In the genomic region with DNA sequence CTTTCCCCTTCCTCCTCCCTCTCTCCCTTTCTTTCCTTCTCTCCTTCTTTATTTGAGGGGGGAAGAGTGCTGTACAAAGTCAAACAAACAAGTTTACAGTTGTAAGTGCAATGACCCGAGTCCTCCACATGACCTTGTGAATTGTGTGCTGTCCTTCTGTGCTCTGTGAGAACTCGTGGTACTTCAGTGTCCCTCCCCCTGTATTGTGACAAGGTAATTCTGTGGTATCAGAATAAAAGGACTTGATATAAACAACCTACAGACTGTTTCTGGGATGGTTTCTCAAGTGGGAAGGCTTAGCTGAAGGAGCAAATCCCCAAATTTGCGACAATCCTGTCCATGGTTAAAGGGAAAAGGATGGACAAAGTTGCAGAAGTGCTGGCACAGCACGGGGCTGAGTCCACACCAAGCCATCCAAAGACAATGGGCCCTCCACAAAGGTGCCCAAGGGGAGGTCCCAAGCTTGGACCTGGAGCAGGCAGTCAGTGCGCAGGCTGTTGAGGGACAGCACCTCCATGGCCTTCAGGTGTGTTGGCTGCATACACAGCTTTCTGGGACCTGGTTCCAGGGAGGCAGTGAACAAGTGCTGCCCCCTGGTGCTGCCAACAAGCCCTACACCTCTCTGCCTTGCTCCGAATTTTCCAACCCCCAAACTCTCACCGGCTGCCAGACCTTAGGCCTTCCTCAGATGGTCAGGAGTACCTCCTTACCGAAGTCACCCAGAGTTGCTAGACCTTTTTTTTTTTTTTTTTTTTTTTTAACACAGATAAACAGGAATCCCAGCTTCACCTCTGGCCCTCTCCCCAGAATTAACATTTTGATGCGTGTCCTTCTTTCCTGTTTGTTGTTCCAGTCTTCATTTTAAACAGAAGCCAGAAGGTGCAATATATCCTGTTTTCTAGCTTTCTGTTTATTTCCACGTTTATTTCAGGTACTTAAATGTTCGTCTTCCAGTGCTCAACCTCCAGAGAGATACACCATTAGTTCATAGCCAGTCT, we compare ENCODE assay signal across 8 cellular contexts. TPM values are rescaled to one million over a fixed set of nuclear protein-coding genes. Genes with fewer than 3 reads are reported as not detected.
DNase-seq lines count a peak whose midpoint lies in the region; ATAC-seq and TF ChIP-seq lines count a peak whose summit lies in the region.

No MANE protein-coding gene starts in this region.

- H3K27me3 Mint-ChIP-seq in Caco-2 (ENCODE audit: insufficient read depth, unreplicated experiment), result no peaks in the 10 kb centered on the region

- H3K4me3 ChIP-seq in Caco-2 (ENCODE audit: low read depth, low read length) (no peak overlapping the region), MM.1S (ENCODE audit: low read length) (no peak overlapping the region)

- CTCF ChIA-PET in Caco-2 (lab: Charles Lee), result interaction anchor here (0.6 to 1.7 kb wide), 11 partner anchors 15 to 365 kb away, joined by 3 to 73 read pairs (median 7); partner anchors contain the start of genes BSN, INKA1 and USP4

- peaks cover 23% of the 10 kb centered on the region for H3K4me1 ChIP-seq in Caco-2
- 0 out of 2 replicates have a peak, but pooled peaks cover 3% of the 10 kb centered on the region for H3K4me1 ChIP-seq in MM.1S (ENCODE audit: low read length)

- POLR2A ChIA-PET in Caco-2 (lab: Charles Lee), result interaction anchor here (0.5 to 1.2 kb wide), 2 partner anchors 132 to 331 kb away, joined by 3 to 10 read pairs; no protein-coding TSS in a partner anchor

- H3K9me3 ChIP-seq in Caco-2 (no peaks in the 10 kb centered on the region), MM.1S (replicated peaks; ENCODE audit: insufficient read depth, low read length) (no peaks in the 10 kb centered on the region)

- H3F3A ChIP-seq in MM.1S (ENCODE audit: insufficient read depth, low read length), result 0 out of 2 replicates have a peak, but pooled peaks cover 10% of the 10 kb centered on the region

- ATAC-seq in HG02870 (IDR thresholded peaks at IDR 0.05; ENCODE audit: unreplicated experiment), result no peak

- H4K20me1 ChIP-seq in MM.1S (ENCODE audit: insufficient read depth, low read length), result no peaks in the 10 kb centered on the region

- no peaks in the 10 kb centered on the region for H3K9me2 ChIP-seq in MM.1S (replicated peaks; ENCODE audit: insufficient read depth, low read length)

- H3K36me3 ChIP-seq in Caco-2 (ENCODE audit: control insufficient read depth, insufficient read depth, low read length) (peaks cover 3% of the 10 kb centered on the region), MM.1S (replicated peaks; ENCODE audit: insufficient read depth, low read length) (no peaks in the 10 kb centered on the region)

- no peak overlapping the region for H3K9ac ChIP-seq in MM.1S (ENCODE audit: low read length)

- H3K27me3 ChIP-seq in Caco-2 (replicated peaks; ENCODE audit: control insufficient read depth, insufficient read depth, low read length) (no peaks in the 10 kb centered on the region), MM.1S (replicated peaks; ENCODE audit: insufficient read depth, low read length) (0 out of 2 replicates have a peak, but pooled peaks cover 3% of the 10 kb centered on the region)

- TF ChIP-seq CTCF in Caco-2 (IDR thresholded peaks at IDR 0.05; ENCODE audit: insufficient read depth in 1 of 2, low read depth in 1 of 2, low read length in 1 of 2, severe bottlenecking in 1 of 2, unreplicated experiment in 1 of 2) (peak; percentile 74 to 89), MM.1S (IDR thresholded peaks at IDR 0.05; ENCODE audit: low read length) (peak; percentile 83)

- DNase-seq in Caco-2 (peak; percentile 77 to 85), MM.1S (peak; percentile 71), germinal center (ENCODE audit: low spot score) (peak; percentile 83), putamen (ENCODE audit: low spot score) (peak; percentile 63), MV-4-11 (lab: John Stamatoyannopoulos, UW) (no peak), T1000 (lab: John Stamatoyannopoulos, UW) (no peak)
- DNase-seq in activated T-helper 1 cell treated with anti-CD3 and anti-CD28 coated beads, Interleukin-2, amount 50 U/mL, for 16 hours (ENCODE audit: low read depth in 1 of 2, low spot score in 1 of 2), result peak; percentile 41 to 59

- H3K27ac Mint-ChIP-seq in Caco-2 (ENCODE audit: unreplicated experiment), result no peak overlapping the region

- peaks cover 29% of the 10 kb centered on the region for H3K79me2 ChIP-seq in MM.1S (ENCODE audit: low read length)

- peaks cover 37% of the 10 kb centered on the region for H3K36me3 Mint-ChIP-seq in Caco-2 (ENCODE audit: insufficient read depth, unreplicated experiment)

- H3K4me1 Mint-ChIP-seq in Caco-2 (ENCODE audit: low read depth, unreplicated experiment), result peaks cover 23% of the 10 kb centered on the region

- no peak overlapping the region for H3K4me3 Mint-ChIP-seq in Caco-2 (ENCODE audit: unreplicated experiment)

- intact Hi-C loops in Caco-2 (cut with micrococcal nuclease; ENCODE audit: unreplicated experiment), result loop anchor here (1.0 to 5.0 kb wide), 3 partner anchors 84 to 217 kb away; no protein-coding TSS in a partner anchor

- no TSS peak for BruUV-seq in Caco-2 (replicated peaks; lab: Mats Ljungman, UMichigan)

- no peak overlapping the region for H2AFZ ChIP-seq in MM.1S (ENCODE audit: low read length)

- H3K27ac ChIP-seq in MM.1S (ENCODE audit: low read length), result no peak overlapping the region

- H3K9me3 Mint-ChIP-seq in Caco-2 (ENCODE audit: unreplicated experiment), result no peaks in the 10 kb centered on the region

- H3K4me2 ChIP-seq in MM.1S (ENCODE audit: low read depth, low read length), result no peak overlapping the region

RNA-seq across cellular contexts. Expression of gene APEH, which starts 2.6 kb away (rescaled TPM):
- 236 and 279 TPM in 2 replicates for total RNA-seq in Caco-2 (2022)

RNA-seq across cellular contexts. Expression of gene MST1, which starts 17.7 kb away (rescaled TPM):
- total RNA-seq in Caco-2 (2022), result 12.6 and 15.4 TPM in 2 replicates

RNA-seq across cellular contexts. Expression of gene RNF123, which starts 17.8 kb away (rescaled TPM):
- total RNA-seq in Caco-2 (2022), result 45.2 and 50.3 TPM in 2 replicates

RNA-seq across cellular contexts. Expression of gene AMIGO3, which starts 47.9 kb away (rescaled TPM):
- not detected in 2 replicates for total RNA-seq in Caco-2 (2022)

RNA-seq across cellular contexts. Expression of gene GMPPB, which starts 52.2 kb away (rescaled TPM):
- 26.2 and 26.5 TPM in 2 replicates for total RNA-seq in Caco-2 (2022)

Comparison
In these comparisons a context has a peak if more than half of its experiments do, and no peak if none do; other contexts are left out.
1. DNase-seq: peak in Caco-2 (2 of 2), MM.1S (single experiment), activated T-helper 1 cell treated with anti-CD3 and anti-CD28 coated beads, Interleukin-2, amount 50 U/mL, for 16 hours (2 of 2), germinal center (single experiment) and putamen (single experiment); none in MV-4-11 (single experiment) and T1000 (single experiment).